ENCODE assay signal across 19 cellular contexts in genomic region chr1:226098870-226099832, GRCh38. TPM values are rescaled to one million over a fixed set of nuclear protein-coding genes. Genes with fewer than 3 reads are reported as not detected.
DNase-seq lines count a peak whose midpoint lies in the region; ATAC-seq, FAIRE-seq and TF ChIP-seq lines count a peak whose summit lies in the region.
"Had no signal": no experiment of that assay in that cellular context is flagged by ENCODE, and none has a peak within 500 bp of the region (broad histone marks: within the 10 kb centered on the region; RNA-seq: fewer than 3 reads in every experiment).

No MANE protein-coding gene starts in this region.

- no peaks in the 10 kb centered on the region for H3K79me1 ChIP-seq in neuronal stem cell (ENCODE audit: low read depth, low read length)

- H3K36me3 ChIP-seq in GM23248 (ENCODE audit: low read depth) (no peaks in the 10 kb centered on the region), bronchial epithelial cell (ENCODE audit: control insufficient read depth, insufficient read depth, low read length) (no peaks in the 10 kb centered on the region), neuronal stem cell (replicated peaks in 1 of 2; ENCODE audit: control insufficient read depth in 2 of 2, insufficient read depth in 2 of 2, low read length in 2 of 2) (no peaks in the 10 kb centered on the region)
- H3K36me3 ChIP-seq: brain microvascular endothelial cell had no signal

- no peak overlapping the region for H2BK120ac ChIP-seq in neuronal stem cell (ENCODE audit: low read depth, low read length)

- H4K20me1 ChIP-seq in GM23248 (ENCODE audit: insufficient read depth) = no peaks in the 10 kb centered on the region

- H3K9me2 ChIP-seq in GM23248 (ENCODE audit: insufficient read depth) = no peaks in the 10 kb centered on the region

- WGBS in GM23248 (ENCODE audit: low coverage in 1 of 2, low lambda C conversion rate in 2 of 2, missing lambda C conversion rate in 2 of 2), 2 experiments = 83 to 88% methylated on average over 3 of the region's 3 CpGs
- WGBS in neuronal stem cell (ENCODE audit: extremely low coverage in 2 of 2, insufficient read length in 2 of 2, insufficient replicate concordance in 1 of 2), 2 donors = no CpG with 5 or more reads among the region's 3 CpGs

- peak; percentile 31 for ATAC-seq in activated CD4-positive, alpha-beta T cell treated with anti-CD3 and anti-CD28 coated beads for 36 hours
- ATAC-seq: HepG2, left ventricle myocardium superior had no signal

- H3K9me3 ChIP-seq in GM23248 (ENCODE audit: low read depth) (no peaks in the 10 kb centered on the region), neuronal stem cell (replicated peaks in 1 of 2; ENCODE audit: control insufficient read depth in 2 of 2, insufficient read depth in 1 of 2, low read depth in 1 of 2, low read length in 2 of 2) (no peaks in the 10 kb centered on the region)

- H3K27ac ChIP-seq in GM23248 (no peak overlapping the region), neuronal stem cell (replicated peaks; ENCODE audit: low read length) (no peak overlapping the region)
- H3K27ac ChIP-seq: coronary artery had no signal

- no peak overlapping the region for H2BK12ac ChIP-seq in neuronal stem cell (ENCODE audit: low read length)

- no peak for DNase-seq in activated CD4-positive, alpha-beta T cell treated with anti-CD3 and anti-CD28 coated beads for 36 hours
- no peak for DNase-seq in activated CD4-positive, alpha-beta T cell treated with anti-CD3 and anti-CD28 coated beads, Interleukin-2, amount 50 U/mL, for 4 hours
- peak; percentile 40 for DNase-seq in GM23248
- peak; percentile 62 for DNase-seq in bronchial epithelial cell (ENCODE audit: low read depth)
- no peak for DNase-seq in neuronal stem cell (ENCODE audit: low spot score)
- DNase-seq in Calu3 = no peak
- DNase-seq in NCI-H446 (lab: John Stamatoyannopoulos, UW) = no peak
- no peak for DNase-seq in RCC 7860 (ENCODE audit: low spot score)
- DNase-seq: activated CD4-positive, alpha-beta T cell treated with anti-CD3 and anti-CD28 coated beads, Interleukin-2, amount 10 ng/mL, durations not matched to agents 24 days and 14 days; brain microvascular endothelial cell; left ventricle myocardium superior; NCI-H1417 treated with DMSO at 0.1 percent for 48 hours; NCI-H2171 treated with DMSO at 0.1 percent for 48 hours; NCI-H526 treated with DMSO at 0.1 percent for 48 hours; retina had no signal

- peaks cover 12% of the 10 kb centered on the region for H3K4me1 Mint-ChIP-seq in activated CD4-positive, alpha-beta T cell treated with anti-CD3 and anti-CD28 coated beads for 36 hours
- H3K4me1 Mint-ChIP-seq in Calu3 (ENCODE audit: low read depth, unreplicated experiment) = peaks cover 7% of the 10 kb centered on the region

- peaks cover 10% of the 10 kb centered on the region; the same call in 1 of the 2 replicates for H3F3A ChIP-seq in GM23248 (ENCODE audit: insufficient read depth)

- H2BK15ac ChIP-seq in neuronal stem cell (ENCODE audit: low read length) = no peak overlapping the region

- in situ Hi-C loops in GM23248 (cut with MboI) = no loop called here

- H3K36me3 Mint-ChIP-seq in activated CD4-positive, alpha-beta T cell treated with anti-CD3 and anti-CD28 coated beads for 36 hours (ENCODE audit: low read depth) = no peaks in the 10 kb centered on the region
- H3K36me3 Mint-ChIP-seq in Calu3 (ENCODE audit: insufficient read depth, unreplicated experiment) = peaks cover 12% of the 10 kb centered on the region

- no peak overlapping the region for H4K91ac ChIP-seq in neuronal stem cell (ENCODE audit: low read depth, low read length, poor library complexity)

- H3K9ac ChIP-seq in GM23248 (no peak overlapping the region), neuronal stem cell (ENCODE audit: low read depth, low read length, poor library complexity) (no peak overlapping the region)

- POLR2A ChIA-PET in activated CD4-positive, alpha-beta T cell treated with anti-CD3 and anti-CD28 coated beads for 36 hours (lab: Charles Lee) = interaction anchor here (0.6 kb wide), 1 partner anchor 37 kb away, joined by 3 read pairs; no protein-coding TSS in a partner anchor

- peaks cover 4% of the 10 kb centered on the region for H3K27me3 Mint-ChIP-seq in activated CD4-positive, alpha-beta T cell treated with anti-CD3 and anti-CD28 coated beads for 36 hours
- H3K27me3 Mint-ChIP-seq in Calu3 (ENCODE audit: unreplicated experiment) = no peaks in the 10 kb centered on the region

- H3K27ac Mint-ChIP-seq in activated CD4-positive, alpha-beta T cell treated with anti-CD3 and anti-CD28 coated beads for 36 hours = no peak overlapping the region
- no peak overlapping the region for H3K27ac Mint-ChIP-seq in Calu3 (ENCODE audit: unreplicated experiment)
- H3K27ac Mint-ChIP-seq: activated CD4-positive, alpha-beta T cell treated with anti-CD3 and anti-CD28 coated beads, Interleukin-2, amount 10 ng/mL, durations not matched to agents 24 days and 14 days had no signal

- FAIRE-seq in bronchial epithelial cell (lab: Jason Lieb, UNC) = no peak
- FAIRE-seq in RCC 7860 (lab: Jason Lieb, UNC) = no peak
- FAIRE-seq: G401.6, HepG2, TTC549 had no signal

- H3K23ac ChIP-seq in neuronal stem cell (ENCODE audit: low read depth, low read length, poor library complexity) = no peak overlapping the region

- H3K14ac ChIP-seq in neuronal stem cell (ENCODE audit: low read length) = no peak overlapping the region

- CTCF ChIA-PET in activated CD4-positive, alpha-beta T cell treated with anti-CD3 and anti-CD28 coated beads for 36 hours (lab: Charles Lee) = interaction anchor here (0.7 to 2.0 kb wide), 9 partner anchors 9 to 321 kb away, joined by 3 to 8 read pairs (median 4); partner anchors contain the start of gene H3-3A
- CTCF ChIA-PET in Calu3 (lab: Charles Lee) = interaction anchor here (0.9 kb wide), 1 partner anchor 34 kb away, joined by 4 read pairs; no protein-coding TSS in a partner anchor

- no TSS peak for BruUV-seq in Calu3 (replicated peaks; lab: Mats Ljungman, UMichigan)

- H3K18ac ChIP-seq in neuronal stem cell (ENCODE audit: low read length) = peak overlapping the region; percentile 15

- no peaks in the 10 kb centered on the region for H3K27me3 ChIP-seq in GM23248 (replicated peaks; ENCODE audit: insufficient read depth)
- no peaks in the 10 kb centered on the region for H3K27me3 ChIP-seq in bronchial epithelial cell (ENCODE audit: control insufficient read depth, insufficient read depth, low read length)
- peaks cover 0 to 28% (median 6%) of the 10 kb centered on the region in 3 experiments for H3K27me3 ChIP-seq in neuronal stem cell (ENCODE audit: control insufficient read depth in 3 of 3, insufficient read depth in 3 of 3, low read depth in 1 of 3, low read length in 3 of 3)
- H3K27me3 ChIP-seq: brain microvascular endothelial cell had no signal

- H2AK5ac ChIP-seq in neuronal stem cell (ENCODE audit: low read depth, low read length) = peak overlapping the region; percentile 25

- H3K79me2 ChIP-seq in GM23248 (ENCODE audit: insufficient read depth) = no peaks in the 10 kb centered on the region

- peaks cover 11% of the 10 kb centered on the region for H3K4me1 ChIP-seq in GM23248 (ENCODE audit: insufficient read depth)
- H3K4me1 ChIP-seq in neuronal stem cell (ENCODE audit: control insufficient read depth in 2 of 2, insufficient read depth in 1 of 2, low read depth in 1 of 2, low read length in 2 of 2) = peaks cover 4 to 9% of the 10 kb centered on the region in 2 donors

- H3K9me3 Mint-ChIP-seq in activated CD4-positive, alpha-beta T cell treated with anti-CD3 and anti-CD28 coated beads for 36 hours (ENCODE audit: low read depth) = no peaks in the 10 kb centered on the region
- no peaks in the 10 kb centered on the region for H3K9me3 Mint-ChIP-seq in Calu3 (ENCODE audit: low read depth, unreplicated experiment)
- H3K9me3 Mint-ChIP-seq: activated CD4-positive, alpha-beta T cell treated with anti-CD3 and anti-CD28 coated beads, Interleukin-2, amount 10 ng/mL, durations not matched to agents 24 days and 14 days had no signal

- no peak overlapping the region for H3K4me2 ChIP-seq in GM23248 (ENCODE audit: unreplicated experiment)
- H3K4me2 ChIP-seq in neuronal stem cell (ENCODE audit: insufficient read depth, low read length, poor library complexity, severe bottlenecking) = no peak overlapping the region

- H4K8ac ChIP-seq in neuronal stem cell (ENCODE audit: low read depth, low read length) = peak overlapping the region; percentile 19

- TF ChIP-seq CTCF in bronchial epithelial cell (IDR thresholded peaks at IDR 0.05; ENCODE audit: insufficient read depth, low read length, severe bottlenecking) (no peak), Calu3 (IDR thresholded peaks at IDR 0.05; ENCODE audit: unreplicated experiment) (no peak)

- intact Hi-C loops in activated CD4-positive, alpha-beta T cell treated with anti-CD3 and anti-CD28 coated beads for 36 hours (cut with DNase I, micrococcal nuclease) = no loop called here
- intact Hi-C loops in Calu3 (cut with micrococcal nuclease; ENCODE audit: unreplicated experiment) = no loop called here

- H3K4ac ChIP-seq in neuronal stem cell (ENCODE audit: low read length) = no peak overlapping the region

- no peak overlapping the region for H2BK5ac ChIP-seq in neuronal stem cell (ENCODE audit: low read length)

- no peak overlapping the region for H3K4me3 Mint-ChIP-seq in activated CD4-positive, alpha-beta T cell treated with anti-CD3 and anti-CD28 coated beads for 36 hours
- H3K4me3 Mint-ChIP-seq in Calu3 (ENCODE audit: low read depth, unreplicated experiment) = no peak overlapping the region

- no peak overlapping the region for H2AFZ ChIP-seq in GM23248
- H2AFZ ChIP-seq in neuronal stem cell (ENCODE audit: low read length) = no peak overlapping the region

- H3K4me3 ChIP-seq in GM23248 = no peak overlapping the region
- no peak overlapping the region for H3K4me3 ChIP-seq in bronchial epithelial cell (ENCODE audit: low read depth, low read length)
- no peak overlapping the region for H3K4me3 ChIP-seq in neuronal stem cell (ENCODE audit: low read length in 2 of 2)

RNA-seq across cellular contexts. Expression of gene H3-3A, which starts 36.6 kb away (rescaled TPM):
- 100 to 1,000 TPM; 176 to 275 TPM for total RNA-seq in activated CD4-positive, alpha-beta T cell treated with anti-CD3 and anti-CD28 coated beads for 36 hours
- total RNA-seq in GM23248 (2014; rRNA removed; shearing (Covaris generic)) = 140 and 212 TPM in 2 replicates
- 262 and 264 TPM in 2 replicates for polyA plus RNA-seq in GM23248 (2016; fragmentation: Nextera tagmentation; extraction: Ambion mirVana)
- total RNA-seq in bronchial epithelial cell = 84.8 and 123 TPM in 2 replicates
- 2,556 TPM for polyA plus RNA-seq in neuronal stem cell (2013, experiment 1 of 2)
- polyA plus RNA-seq in neuronal stem cell (2013, experiment 2 of 2) = 2,683 TPM
- 539 and 568 TPM in 2 replicates for total RNA-seq in Calu3 (2022)

Comparison
In these comparisons a context has a peak if more than half of its experiments do, and no peak if none do; other contexts are left out.
1. DNase-seq: peak in GM23248 (single experiment) and bronchial epithelial cell (single experiment); none in activated CD4-positive, alpha-beta T cell treated with anti-CD3 and anti-CD28 coated beads for 36 hours (single experiment), activated CD4-positive, alpha-beta T cell treated with anti-CD3 and anti-CD28 coated beads, Interleukin-2, amount 50 U/mL, for 4 hours (0 of 2), neuronal stem cell (single experiment), Calu3 (single experiment), NCI-H446 (0 of 2) and RCC 7860 (single experiment).